In the genomic region with DNA sequence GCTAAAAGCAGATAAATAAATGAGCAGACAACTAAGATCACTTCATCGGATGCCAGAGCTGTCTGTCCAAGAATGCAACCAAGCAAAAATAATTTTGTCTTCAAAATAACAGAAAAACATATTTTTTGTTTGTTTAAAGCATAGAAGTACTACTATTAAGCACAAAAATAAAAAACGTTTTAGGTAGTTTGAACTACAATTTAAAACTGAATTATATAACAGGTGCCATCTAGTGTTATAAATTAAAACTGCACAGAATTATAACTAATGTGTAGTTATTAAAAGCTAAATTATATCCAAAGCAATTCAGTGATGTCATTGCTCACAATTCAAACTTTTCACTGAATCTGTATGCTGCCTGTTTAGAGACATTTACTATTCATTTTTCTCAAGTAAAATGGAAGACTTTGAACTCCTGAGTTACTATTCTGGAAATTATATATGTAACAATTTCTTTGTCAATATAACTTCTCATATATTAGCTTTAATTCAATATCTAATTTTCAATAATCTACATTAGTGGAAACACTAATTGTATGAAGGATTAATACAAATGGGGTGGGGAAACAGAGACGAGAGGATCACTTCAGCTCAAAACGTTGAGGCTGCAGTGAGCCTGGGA, we compare ENCODE assay signal across 8 cellular contexts. TPM values are rescaled to one million over a fixed set of nuclear protein-coding genes. Genes with fewer than 3 reads are reported as not detected.
DNase-seq lines count a peak whose midpoint lies in the region; ATAC-seq, FAIRE-seq and TF ChIP-seq lines count a peak whose summit lies in the region.

No MANE protein-coding gene starts in this region.

- peaks cover 11% of the 10 kb centered on the region for H3K4me1 ChIP-seq in CD4-positive, CD25-positive, alpha-beta regulatory T cell (ENCODE audit: control insufficient read depth, insufficient read depth, low read length, poor library complexity, severe bottlenecking)
- peaks cover 9% of the 10 kb centered on the region for H3K4me1 ChIP-seq in GM12878 (ENCODE audit: control insufficient read depth, insufficient read depth, low read length)

- POLR2A ChIA-PET in GM12878 (lab: Charles Lee), result no interaction called here

- no peaks in the 10 kb centered on the region for H3K9me3 Mint-ChIP-seq in CD4-positive, CD25-positive, alpha-beta regulatory T cell

- FAIRE-seq in GM12878 (lab: Jason Lieb, UNC), result no peak

- peak in 1 of 2 donors; percentile 44 for ATAC-seq in CD4-positive, CD25-positive, alpha-beta regulatory T cell (ENCODE audit: low read depth in 2 of 2)
- ATAC-seq in GM12878, result no peak
- no peak for ATAC-seq in activated CD4-positive, CD25-positive, alpha-beta regulatory T cell treated with anti-CD3 and anti-CD28 coated beads, Interleukin-2, amount 50 U/mL, for 24 hours
- ATAC-seq in GM21825 (IDR thresholded peaks at IDR 0.05; ENCODE audit: unreplicated experiment), result no peak
- ATAC-seq in GM18858 (IDR thresholded peaks at IDR 0.05; ENCODE audit: unreplicated experiment), result no peak

- intact Hi-C loops in GM12878 (cut with micrococcal nuclease; ENCODE audit: unreplicated experiment), result loop anchor here (5.0 to 10.0 kb wide), 2 partner anchors 218 to 645 kb away; no protein-coding TSS in a partner anchor

- H3K79me2 ChIP-seq in GM12878 (ENCODE audit: control insufficient read depth, insufficient read depth, low read length), result no peaks in the 10 kb centered on the region

- in situ Hi-C loops in GM12878 (cut with MboI), result no loop called here

- H3K4me3 ChIP-seq in CD4-positive, CD25-positive, alpha-beta regulatory T cell (ENCODE audit: low read depth, low read length), result peak overlapping the region; percentile 51
- H3K4me3 ChIP-seq in GM12878, result no peak overlapping the region

- 75% methylated on average over 4 of the region's 4 CpGs for WGBS in GM12878 (ENCODE audit: insufficient coverage, insufficient replicate concordance, low lambda C conversion rate, missing lambda C conversion rate)

- H3K27me3 Mint-ChIP-seq in CD4-positive, CD25-positive, alpha-beta regulatory T cell, result no peaks in the 10 kb centered on the region

- peak overlapping the region; percentile 65 for H3K27ac ChIP-seq in CD4-positive, CD25-positive, alpha-beta regulatory T cell (ENCODE audit: insufficient read depth, low read length, poor library complexity, severe bottlenecking)
- H3K27ac ChIP-seq in GM12878 (ENCODE audit: control insufficient read depth, insufficient read depth), result no peak overlapping the region

- peak in 2 of 3 donors; percentile 41 to 59 for DNase-seq in CD4-positive, CD25-positive, alpha-beta regulatory T cell
- DNase-seq in LHCN-M2 (ENCODE audit: low read depth) (peak; percentile 17), GM12878 (ENCODE audit: low read depth, low spot score) (no peak), medulla oblongata (ENCODE audit: extremely low spot score) (peak; percentile 10), ecto neural progenitor cell (ENCODE audit: low spot score) (no peak)

- no peaks in the 10 kb centered on the region for H3K9me3 ChIP-seq in CD4-positive, CD25-positive, alpha-beta regulatory T cell (ENCODE audit: control insufficient read depth in 2 of 2, low read length in 2 of 2)
- H3K9me3 ChIP-seq in GM12878 (replicated peaks; ENCODE audit: control insufficient read depth, insufficient read depth, low read length), result no peaks in the 10 kb centered on the region

- H3K4me3 Mint-ChIP-seq in CD4-positive, CD25-positive, alpha-beta regulatory T cell, result peak overlapping the region in 2 of 4 donors; percentile 32 to 69

- peaks cover 42% of the 10 kb centered on the region for H3K36me3 ChIP-seq in CD4-positive, CD25-positive, alpha-beta regulatory T cell (ENCODE audit: control insufficient read depth, insufficient read depth, low read length)
- H3K36me3 ChIP-seq in GM12878 (ENCODE audit: control insufficient read depth in 2 of 2, insufficient read depth in 2 of 2, low read length in 1 of 2), result peaks cover 3 to 27% of the 10 kb centered on the region in 2 experiments

- no TSS peak for BruUV-seq in GM12878 (replicated peaks; lab: Mats Ljungman, UMichigan)

- H2AFZ ChIP-seq in GM12878 (ENCODE audit: control insufficient read depth, low read depth, low read length), result no peak overlapping the region

- TF ChIP-seq POLR2A in GM12878 (IDR thresholded peaks at IDR 0.05; ENCODE audit: low read depth, low read length), result no peak

- no peaks in the 10 kb centered on the region for H3K27me3 ChIP-seq in CD4-positive, CD25-positive, alpha-beta regulatory T cell (ENCODE audit: control insufficient read depth, insufficient read depth, low read length)
- no peaks in the 10 kb centered on the region for H3K27me3 ChIP-seq in GM12878 (replicated peaks in 1 of 2; ENCODE audit: control insufficient read depth in 2 of 2, insufficient read depth in 2 of 2, low read length in 1 of 2)

- peaks cover 38 to 61% (median 42%) of the 10 kb centered on the region in 4 donors for H3K4me1 Mint-ChIP-seq in CD4-positive, CD25-positive, alpha-beta regulatory T cell

- TF ChIP-seq EP300 in GM12878 (IDR thresholded peaks at IDR 0.05; ENCODE audit: borderline replicate concordance in 1 of 2, control insufficient read depth in 1 of 2, low read depth in 2 of 2, low read length in 2 of 2), result no peak

- no peaks in the 10 kb centered on the region for H4K20me1 ChIP-seq in GM12878 (ENCODE audit: control insufficient read depth, insufficient read depth)

- peaks cover 45% of the 10 kb centered on the region for H3K36me3 Mint-ChIP-seq in CD4-positive, CD25-positive, alpha-beta regulatory T cell

- peak overlapping the region; percentile 90 to 96 (median 93) for H3K27ac Mint-ChIP-seq in CD4-positive, CD25-positive, alpha-beta regulatory T cell

- no peak for TF ChIP-seq RAD21 in GM12878 (IDR thresholded peaks at IDR 0.05; ENCODE audit: insufficient read depth, low read depth, low read length)

- no peak overlapping the region for H3K4me2 ChIP-seq in GM12878 (ENCODE audit: control insufficient read depth, insufficient read depth)

- CTCF ChIA-PET in GM12878 (lab: Yijun Ruan, JAX), result interaction anchor here (0.7 to 4.2 kb wide), 11 partner anchors 9 to 644 kb away, joined by 3 to 23 read pairs (median 4); no protein-coding TSS in a partner anchor

- SMC1A ChIA-PET in GM12878 (lab: Charles Lee; ENCODE audit: uncharacterized antibody, unreplicated experiment), result interaction anchor here (0.7 to 1.8 kb wide), 5 partner anchors 24 to 644 kb away, joined by 3 to 5 read pairs (median 3); no protein-coding TSS in a partner anchor

- RAD21 ChIA-PET in GM12878 (lab: Charles Lee; ENCODE audit: unreplicated experiment), result interaction anchor here (1.1 to 1.2 kb wide), 2 partner anchors 222 to 644 kb away, joined by 3 read pairs; no protein-coding TSS in a partner anchor

- peak in 2 of 3 experiments; percentile 1 to 32; a peak in 2 of 6 replicates for TF ChIP-seq CTCF in GM12878 (IDR thresholded peaks at IDR 0.05 in 2 of 3, conservative IDR thresholded peaks at IDR 0.05 in 1 of 3; ENCODE audit: control insufficient read depth in 2 of 3, extremely low read depth in 1 of 3, insufficient read depth in 1 of 3, low read depth in 3 of 3, low read length in 3 of 3)

- no peak overlapping the region for H3K9ac ChIP-seq in GM12878 (ENCODE audit: control insufficient read depth, insufficient read depth, low read length)

RNA-seq across cellular contexts. Expression of a gene that starts 29.5 kb away (rescaled TPM):
- total RNA-seq in CD4-positive, CD25-positive, alpha-beta regulatory T cell, result 62.5 TPM
- 10 to 100 TPM; 37.8 to 62.8 (median 54.4) TPM for polyA plus RNA-seq in CD4-positive, CD25-positive, alpha-beta regulatory T cell
- total RNA-seq in LHCN-M2 (2014; rRNA removed) (9.5 and 14.7 TPM in 2 replicates), GM12878 (2014; rRNA removed) (19.9 and 21.8 TPM in 2 replicates), GM12878 (2014; rRNA removed; fragmentation: Illumina TruSeq; extraction: Trizol) (18.2 and 19.9 TPM in 2 replicates), GM12878 (2021) (13.5 and 14.7 TPM in 2 replicates)
- polyA plus RNA-seq in LHCN-M2 (2012), result 1.7 TPM
- 82.3 and 88.7 TPM in 2 replicates for total RNA-seq in GM12878 (2013; cell fraction: nucleolus; rRNA removed)
- 13.3 TPM for polyA plus RNA-seq in GM12878 (2011; ENCODE audit: low read depth)
- polyA plus RNA-seq in GM12878 (2011; rRNA removed) (33.1 and 39.4 TPM in 2 replicates), GM12878 (2014; fragmentation: Illumina TruSeq; extraction: Trizol) (23.6 and 29.7 TPM in 2 replicates), GM12878 (2014; fragmentation: Nextera tagmentation; extraction: Ambion mirVana) (10 to 100 TPM; 15.1 to 28.4 TPM), GM12878 (2014; rRNA removed) (16.1 and 18.0 TPM in 2 replicates), GM12878 (2016; fragmentation: Nextera tagmentation; extraction: Ambion mirVana) (10 to 100 TPM; 20.6 to 22.6 TPM)
- 12.0 and 12.4 TPM in 2 replicates for polyA plus RNA-seq in GM12878 (2011; cell fraction: cytosol; rRNA removed)
- polyA plus RNA-seq in GM12878 (2011; cell fraction: nucleus; rRNA removed), result 45.1 and 62.8 TPM in 2 replicates
- 11.7 and 15.1 TPM in 2 replicates for polyA plus RNA-seq in GM12878 (2012)
- 17.8 and 18.9 TPM in 2 replicates for polyA minus RNA-seq in GM12878 (2011; rRNA and poly(A)+ RNA removed)
- 8.9 and 9.5 TPM in 2 replicates for polyA minus RNA-seq in GM12878 (2011; cell fraction: cytosol; rRNA and poly(A)+ RNA removed)
- polyA minus RNA-seq in GM12878 (2011; cell fraction: nucleus; rRNA and poly(A)+ RNA removed), result 22.5 and 30.5 TPM in 2 replicates

RNA-seq across cellular contexts. Expression of a gene that starts 29.9 kb away (rescaled TPM):
- total RNA-seq in CD4-positive, CD25-positive, alpha-beta regulatory T cell, result 20.3 TPM
- 10 to 100 TPM; 10.5 to 14.9 (median 12.7) TPM for polyA plus RNA-seq in CD4-positive, CD25-positive, alpha-beta regulatory T cell
- total RNA-seq in LHCN-M2 (2014; rRNA removed) (8.5 and 11.0 TPM in 2 replicates), GM12878 (2014; rRNA removed) (10.3 and 12.1 TPM in 2 replicates), GM12878 (2014; rRNA removed; fragmentation: Illumina TruSeq; extraction: Trizol) (7.6 and 9.3 TPM in 2 replicates), GM12878 (2021) (11.7 and 13.2 TPM in 2 replicates)
- polyA plus RNA-seq in LHCN-M2 (2012), result 3.0 TPM
- total RNA-seq in GM12878 (2013; cell fraction: nucleolus; rRNA removed), result 48.9 and 55.3 TPM in 2 replicates
- polyA plus RNA-seq in GM12878 (2011; ENCODE audit: low read depth), result 5.0 TPM
- polyA plus RNA-seq in GM12878 (2011; rRNA removed) (13.9 and 16.8 TPM in 2 replicates), GM12878 (2014; fragmentation: Illumina TruSeq; extraction: Trizol) (7.2 and 9.2 TPM in 2 replicates), GM12878 (2014; fragmentation: Nextera tagmentation; extraction: Ambion mirVana) (1 to 10 TPM; 2.7 to 2.8 TPM), GM12878 (2014; rRNA removed) (5.8 and 7.5 TPM in 2 replicates), GM12878 (2016; fragmentation: Nextera tagmentation; extraction: Ambion mirVana) (10 to 100 TPM in 1 of 2 experiments, 1 to 10 TPM in 1; 9.6 to 11.0 TPM)
- polyA plus RNA-seq in GM12878 (2011; cell fraction: cytosol; rRNA removed), result 10.4 and 10.8 TPM in 2 replicates
- polyA plus RNA-seq in GM12878 (2011; cell fraction: nucleus; rRNA removed), result 12.0 and 12.6 TPM in 2 replicates
- 6.1 and 7.9 TPM in 2 replicates for polyA plus RNA-seq in GM12878 (2012)
- 36.6 and 37.6 TPM in 2 replicates for polyA minus RNA-seq in GM12878 (2011; rRNA and poly(A)+ RNA removed)
- 7.9 and 9.0 TPM in 2 replicates for polyA minus RNA-seq in GM12878 (2011; cell fraction: cytosol; rRNA and poly(A)+ RNA removed)
- 14.6 and 24.2 TPM in 2 replicates for polyA minus RNA-seq in GM12878 (2011; cell fraction: nucleus; rRNA and poly(A)+ RNA removed)

RNA-seq across cellular contexts. Expression of a gene that starts 43.7 kb away (rescaled TPM):
- 0.17 TPM for total RNA-seq in CD4-positive, CD25-positive, alpha-beta regulatory T cell
- polyA plus RNA-seq in CD4-positive, CD25-positive, alpha-beta regulatory T cell, result under 1 TPM in 1 of 4 donors, not detected in 3; 0.12 TPM
- total RNA-seq in LHCN-M2 (2014; rRNA removed) (not detected in 2 replicates), GM12878 (2014; rRNA removed) (not detected in 2 replicates), GM12878 (2014; rRNA removed; fragmentation: Illumina TruSeq; extraction: Trizol) (not detected in 2 replicates), GM12878 (2021) (not detected in 2 replicates)
- not detected for polyA plus RNA-seq in LHCN-M2 (2012)
- total RNA-seq in GM12878 (2013; cell fraction: nucleolus; rRNA removed), result 0.12 TPM in 1 of 2 replicates, not detected in the other
- polyA plus RNA-seq in GM12878 (2011; ENCODE audit: low read depth), result not detected
- polyA plus RNA-seq in GM12878 (2011; rRNA removed) (not detected in 2 replicates), GM12878 (2014; fragmentation: Illumina TruSeq; extraction: Trizol) (not detected in 2 replicates), GM12878 (2014; fragmentation: Nextera tagmentation; extraction: Ambion mirVana) (not detected), GM12878 (2014; rRNA removed) (not detected in 2 replicates), GM12878 (2016; fragmentation: Nextera tagmentation; extraction: Ambion mirVana) (not detected)
- polyA plus RNA-seq in GM12878 (2011; cell fraction: cytosol; rRNA removed), result not detected in 2 replicates
- polyA plus RNA-seq in GM12878 (2011; cell fraction: nucleus; rRNA removed), result not detected in 2 replicates
- not detected in 2 replicates for polyA plus RNA-seq in GM12878 (2012)
- polyA minus RNA-seq in GM12878 (2011; rRNA and poly(A)+ RNA removed), result not detected in 2 replicates
- polyA minus RNA-seq in GM12878 (2011; cell fraction: cytosol; rRNA and poly(A)+ RNA removed), result not detected in 2 replicates
- polyA minus RNA-seq in GM12878 (2011; cell fraction: nucleus; rRNA and poly(A)+ RNA removed), result not detected in 2 replicates

Comparison
In these comparisons a context has a peak if more than half of its experiments do, and no peak if none do; other contexts are left out.
1. DNase-seq: peak in CD4-positive, CD25-positive, alpha-beta regulatory T cell (2 of 3), LHCN-M2 (single experiment) and medulla oblongata (single experiment); none in GM12878 (single experiment) and ecto neural progenitor cell (single experiment).